Comparison of ENCODE assay signal across 23 cellular contexts in the genomic region with DNA sequence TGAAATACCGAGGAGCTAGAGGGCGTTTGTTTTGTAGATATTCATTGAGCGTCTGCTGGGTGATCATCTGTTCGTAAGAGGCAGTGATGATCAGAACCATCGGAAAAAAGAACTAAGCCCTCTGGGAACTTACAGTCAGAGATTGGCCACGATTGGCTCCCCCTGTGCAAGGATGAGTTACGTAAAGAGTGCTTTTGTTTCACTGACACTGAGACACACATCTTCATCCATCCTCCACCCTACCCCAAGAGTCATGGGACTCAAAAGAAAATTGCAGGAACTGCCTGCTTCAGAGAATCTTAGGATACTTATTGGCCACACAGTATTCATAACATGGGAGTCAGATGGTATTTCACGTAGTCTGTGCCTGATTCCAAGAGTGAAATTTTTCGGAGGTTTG.
DNase-seq lines count a peak whose midpoint lies in the region; ATAC-seq lines count a peak whose summit lies in the region.
"Had no signal": no experiment of that assay in that cellular context is flagged by ENCODE, and none has a peak within 500 bp of the region (broad histone marks: within the 10 kb centered on the region; RNA-seq: fewer than 3 reads in every experiment).

No MANE protein-coding gene starts in this region.

- H3K27ac Mint-ChIP-seq in stimulated activated naive B cell treated with anti-CD40 and anti-IgM and Interleukin-4, amounts not matched to agents 10 μg/mL and 1 μg/mL and 100 μg/mL, for 72 hours = no peak overlapping the region
- H3K27ac Mint-ChIP-seq: CD14-positive monocyte; CD4-positive, alpha-beta memory T cell; CD4-positive, CD25-positive, alpha-beta regulatory T cell; CD8-positive, alpha-beta memory T cell had no signal

- no peak overlapping the region for H3K4me3 Mint-ChIP-seq in stimulated activated naive B cell treated with anti-CD40 and anti-IgM and Interleukin-4, amounts not matched to agents 10 μg/mL and 1 μg/mL and 100 μg/mL, for 72 hours
- H3K4me3 Mint-ChIP-seq: CD14-positive monocyte; CD4-positive, alpha-beta memory T cell; CD4-positive, CD25-positive, alpha-beta regulatory T cell; CD8-positive, alpha-beta memory T cell had no signal

- no peak for ATAC-seq in stimulated activated naive B cell treated with anti-CD40 and anti-IgM and Interleukin-4, amounts not matched to agents 10 μg/mL and 1 μg/mL and 100 μg/mL, for 72 hours (replicated peaks)
- ATAC-seq in HG03460 (IDR thresholded peaks at IDR 0.05; ENCODE audit: unreplicated experiment) = no peak

- no peaks in the 10 kb centered on the region for H3K4me1 Mint-ChIP-seq in stimulated activated naive B cell treated with anti-CD40 and anti-IgM and Interleukin-4, amounts not matched to agents 10 μg/mL and 1 μg/mL and 100 μg/mL, for 72 hours
- H3K4me1 Mint-ChIP-seq: CD14-positive monocyte; CD4-positive, alpha-beta memory T cell; CD4-positive, CD25-positive, alpha-beta regulatory T cell; CD8-positive, alpha-beta memory T cell had no signal

- H3K9me3 Mint-ChIP-seq in stimulated activated naive B cell treated with anti-CD40 and anti-IgM and Interleukin-4, amounts not matched to agents 10 μg/mL and 1 μg/mL and 100 μg/mL, for 72 hours = peaks cover 0 to 2% of the 10 kb centered on the region in 2 donors

- no peaks in the 10 kb centered on the region for H3K36me3 Mint-ChIP-seq in stimulated activated naive B cell treated with anti-CD40 and anti-IgM and Interleukin-4, amounts not matched to agents 10 μg/mL and 1 μg/mL and 100 μg/mL, for 72 hours
- H3K36me3 Mint-ChIP-seq: CD14-positive monocyte; CD4-positive, alpha-beta memory T cell; CD4-positive, CD25-positive, alpha-beta regulatory T cell had no signal

- peaks cover 0 to 13% of the 10 kb centered on the region in 2 donors for H3K27me3 Mint-ChIP-seq in stimulated activated naive B cell treated with anti-CD40 and anti-IgM and Interleukin-4, amounts not matched to agents 10 μg/mL and 1 μg/mL and 100 μg/mL, for 72 hours
- H3K27me3 Mint-ChIP-seq: CD4-positive, CD25-positive, alpha-beta regulatory T cell had no signal

- H3K27ac ChIP-seq in angular gyrus (ENCODE audit: low read depth, low read length) (peak overlapping the region; percentile 76), temporal lobe (ENCODE audit: low read depth, low read length) (peak overlapping the region; percentile 65)
- H3K27ac ChIP-seq: BLaER1 had no signal

- DNase-seq in dedifferentiated amniotic fluid mesenchymal stem cell (ENCODE audit: extremely low spot score) (peak; percentile 9), NCI-H446 (lab: John Stamatoyannopoulos, UW) (no peak)
- no peak for DNase-seq in stimulated activated naive B cell treated with anti-CD40 and anti-IgM and Interleukin-4, amounts not matched to agents 10 μg/mL and 1 μg/mL and 100 μg/mL, for 72 hours
- DNase-seq: 8988T; ACHN; BE2C; C1 segment of cervical spinal cord; CD4-positive, alpha-beta memory T cell; CD4-positive, CD25-positive, alpha-beta regulatory T cell; CD8-positive, alpha-beta memory T cell; COR-L47; DMS 273 treated with DMSO at 0.1 percent for 48 hours; DMS153; DMS53; DMS79; DND-41; EL; GDM1 had no signal
